ENCODE assay signal across 14 cellular contexts in genomic region chr1:227792216-227793078, GRCh38. TPM values are rescaled to one million over a fixed set of nuclear protein-coding genes. Genes with fewer than 3 reads are reported as not detected.
DNase-seq lines count a peak whose midpoint lies in the region; ATAC-seq and TF ChIP-seq lines count a peak whose summit lies in the region.
"Had no signal": no experiment of that assay in that cellular context is flagged by ENCODE, and none has a peak within 500 bp of the region (broad histone marks: within the 10 kb centered on the region; RNA-seq: fewer than 3 reads in every experiment).

No MANE protein-coding gene starts in this region.

- H3K27me3 Mint-ChIP-seq in endothelial cell (ENCODE audit: unreplicated experiment): peaks cover 13% of the 10 kb centered on the region

- TF ChIP-seq CTCF in GM12873 (IDR thresholded peaks at IDR 0.05; ENCODE audit: insufficient read depth, low read depth, low read length, missing control alignments) (peak; percentile 27), LNCaP clone FGC (IDR thresholded peaks at IDR 0.05; ENCODE audit: control insufficient read depth, extremely low read depth, insufficient read depth) (peak; percentile 45), endothelial cell (IDR thresholded peaks at IDR 0.05; ENCODE audit: unreplicated experiment) (no peak)

- ATAC-seq in HG03457 (IDR thresholded peaks at IDR 0.05; ENCODE audit: unreplicated experiment) (no peak), GM18502 (IDR thresholded peaks at IDR 0.05; ENCODE audit: poor library complexity, unreplicated experiment) (no peak)
- ATAC-seq: GM12878 had no signal

- peak overlapping the region; percentile 62 for H3K27ac Mint-ChIP-seq in endothelial cell (ENCODE audit: unreplicated experiment)
- H3K27ac Mint-ChIP-seq: T-helper 2 cell treated with Interferon-gamma antibody and Interleukin-4, amounts not matched to agents 5 μg/mL and 100 μg/mL, for 36 hours had no signal

- peak overlapping the region; percentile 12 for H3K4me3 Mint-ChIP-seq in endothelial cell (ENCODE audit: unreplicated experiment)
- H3K4me3 Mint-ChIP-seq: T-helper 2 cell treated with Interferon-gamma antibody and Interleukin-4, amounts not matched to agents 5 μg/mL and 100 μg/mL, for 36 hours had no signal

- no peaks in the 10 kb centered on the region for H3K4me1 Mint-ChIP-seq in endothelial cell (ENCODE audit: unreplicated experiment)

- no peaks in the 10 kb centered on the region for H3K9me3 Mint-ChIP-seq in endothelial cell (ENCODE audit: unreplicated experiment)
- H3K9me3 Mint-ChIP-seq: T-helper 2 cell treated with Interferon-gamma antibody and Interleukin-4, amounts not matched to agents 5 μg/mL and 100 μg/mL, for 36 hours had no signal

- no peak for DNase-seq in LNCaP clone FGC (ENCODE audit: low read depth)
- no peak for DNase-seq in endothelial cell (ENCODE audit: low spot score)
- peak; percentile 25 for DNase-seq in stimulated activated CD8-positive, alpha-beta memory T cell treated with anti-CD3 and anti-CD28 coated beads, Interleukin-4, amount 100 ng/mL, for 48 hours
- DNase-seq in COR-L47 (lab: John Stamatoyannopoulos, UW): no peak
- DNase-seq: activated naive CD4-positive, alpha-beta T cell treated with anti-CD3 and anti-CD28 coated beads, Interleukin-2, amount 50 U/mL, for 16 hours; KG1; NCI-H2029; retina had no signal

- H3K36me3 Mint-ChIP-seq in endothelial cell (ENCODE audit: low read depth, unreplicated experiment): peaks cover 3% of the 10 kb centered on the region

- no peak overlapping the region for H3K4me3 ChIP-seq in LNCaP clone FGC (ENCODE audit: low read depth, low read length)
- H3K4me3 ChIP-seq: GM12878 had no signal

RNA-seq across cellular contexts. Expression of gene PRSS38, which starts 23.0 kb away (rescaled TPM):
- total RNA-seq in endothelial cell (ENCODE audit: unreplicated experiment): not detected
- total RNA-seq: cerebellum, GM12878 had no signal

RNA-seq across cellular contexts. Expression of gene SNAP47, which starts 57.2 kb away (rescaled TPM):
- total RNA-seq in endothelial cell (ENCODE audit: unreplicated experiment): 32.2 TPM

RNA-seq across cellular contexts. Expression of gene JMJD4, which starts 57.3 kb away (rescaled TPM):
- total RNA-seq in endothelial cell (ENCODE audit: unreplicated experiment): 13.4 TPM
